23 cellular contexts compared by ENCODE assay signal in genomic region chr1:100760511-100760910, GRCh38. TPM values are rescaled to one million over a fixed set of nuclear protein-coding genes. Genes with fewer than 3 reads are reported as not detected.
"Had no signal": no experiment of that assay in that cellular context is flagged by ENCODE, and none has a peak within 500 bp of the region (broad histone marks: within the 10 kb centered on the region; RNA-seq: fewer than 3 reads in every experiment).

No MANE protein-coding gene starts in this region.

- H3K27me3 ChIP-seq: gastrocnemius medialis, ovary, sigmoid colon, tibial nerve, upper lobe of left lung had no signal

- H3K9me3 ChIP-seq: gastrocnemius medialis, ovary, psoas muscle, sigmoid colon, thoracic aorta, tibial nerve, upper lobe of left lung had no signal

- ATAC-seq: esophagus mucosa; gastrocnemius medialis; left lobe of liver; natural killer cell; psoas muscle; right cardiac atrium; stimulated activated naive B cell treated with anti-CD40 and anti-IgM and Interleukin-4, amounts not matched to agents 10 μg/mL and 1 μg/mL and 100 μg/mL, for 72 hours had no signal

- H3K4me3 ChIP-seq: gastrocnemius medialis, lung, ovary, psoas muscle, sigmoid colon, thoracic aorta, tibial nerve, upper lobe of left lung had no signal

- H3K27ac ChIP-seq: epithelial cell of prostate, gastrocnemius medialis, ovary, psoas muscle, sigmoid colon, thoracic aorta, tibial nerve, upper lobe of left lung had no signal

- H3K36me3 ChIP-seq: gastrocnemius medialis, ovary, sigmoid colon, thoracic aorta, tibial nerve, upper lobe of left lung had no signal

- FAIRE-seq: keratinocyte, urothelium cell line had no signal

- H3K4me1 ChIP-seq: gastrocnemius medialis, psoas muscle, sigmoid colon, tibial nerve had no signal

- DNase-seq: effector CD8-positive, alpha-beta T cell; endodermal cell; foreskin fibroblast; gastrocnemius medialis; head of caudate nucleus; natural killer cell; occipital lobe; ovary; posterior cingulate gyrus; psoas muscle; right cardiac atrium; sigmoid colon; stimulated activated CD4-positive, alpha-beta T cell treated with anti-CD3 and anti-CD28 coated beads, Interleukin-4, amount 100 ng/mL, for 4 hours; stimulated activated naive B cell treated with anti-CD40 and anti-IgM and Interleukin-4, amounts not matched to agents 10 μg/mL and 1 μg/mL and 100 μg/mL, for 72 hours; upper lobe of left lung had no signal

RNA-seq across cellular contexts. Expression of gene VCAM1, which starts 41.0 kb away (rescaled TPM):
- polyA plus RNA-seq: keratinocyte had no signal
